1 cellular context compared by ENCODE assay signal in genomic region chr1:117339866-117340357, GRCh38.
TF ChIP-seq lines count a peak whose summit lies in the region.

No MANE protein-coding gene starts in this region.

TF ChIP-seq in K562, 482 proteins besides CTCF, POLR2A, EP300 and RAD21 (continued from another document and continues in another):
- TF ChIP-seq MNT (conservative IDR thresholded peaks at IDR 0.05) = peak; percentile 54 to 69
- no peak for TF ChIP-seq NCOR1 (IDR thresholded peaks at IDR 0.05)
- no peak for TF ChIP-seq C11orf30 (IDR thresholded peaks at IDR 0.05; ENCODE audit: low read depth)
- no peak for TF ChIP-seq ZNF778 (CRISPR knock-in tag; IDR thresholded peaks at IDR 0.05)
- no peak for TF ChIP-seq PML (IDR thresholded peaks at IDR 0.05; ENCODE audit: low read length)
- TF ChIP-seq ZNF79 (CRISPR knock-in tag; IDR thresholded peaks at IDR 0.05; ENCODE audit: low read depth) = peak; percentile 53; the same call in 1 of the 2 replicates
- no peak for TF ChIP-seq ATF6 (CRISPR knock-in tag; IDR thresholded peaks at IDR 0.05)
- TF ChIP-seq TBP (optimal IDR thresholded peaks at IDR 0.05; ENCODE audit: low read depth, low read length) = no peak
- no peak for TF ChIP-seq KDM4B (IDR thresholded peaks at IDR 0.05; ENCODE audit: borderline replicate concordance in 2 of 2, low read depth in 1 of 2)
- TF ChIP-seq NFIC (IDR thresholded peaks at IDR 0.05) = no peak; the same call in 1 of the 2 replicates
- TF ChIP-seq GATAD2A (IDR thresholded peaks at IDR 0.05) = no peak
- TF ChIP-seq SPI1 (IDR thresholded peaks at IDR 0.05; ENCODE audit: borderline replicate concordance, low read depth, low read length) = no peak
- 0 out of 2 replicates have a peak, but pooled peaks have one; percentile 59 for TF ChIP-seq ZNF57 (CRISPR knock-in tag; IDR thresholded peaks at IDR 0.05)
- TF ChIP-seq SMAD2 (IDR thresholded peaks at IDR 0.05; ENCODE audit: low read depth, low read length) = no peak
- TF ChIP-seq ZKSCAN3 (CRISPR knock-in tag; IDR thresholded peaks at IDR 0.05) = no peak
- TF ChIP-seq SIN3B (IDR thresholded peaks at IDR 0.05; ENCODE audit: low read depth) = no peak
- no peak for TF ChIP-seq SRSF3 (IDR thresholded peaks at IDR 0.05; ENCODE audit: insufficient read depth, low read length)
- no peak for TF ChIP-seq CGGBP1 (CRISPR knock-in tag; IDR thresholded peaks at IDR 0.05)
- peak; percentile 73 for TF ChIP-seq ATF3 (IDR thresholded peaks at IDR 0.05)
- TF ChIP-seq ATF3 (CRISPR knock-in tag; conservative IDR thresholded peaks at IDR 0.05) = no peak
- TF ChIP-seq MGA (IDR thresholded peaks at IDR 0.05) = peak; percentile 94
- TF ChIP-seq CBFA2T3 (IDR thresholded peaks at IDR 0.05) = peak; percentile 63
- TF ChIP-seq ZNF407 (IDR thresholded peaks at IDR 0.05; ENCODE audit: low read depth) = no peak
- peak; percentile 29; the same call in 1 of the 2 replicates for TF ChIP-seq ZBTB2 (IDR thresholded peaks at IDR 0.05)
- TF ChIP-seq NFYB (IDR thresholded peaks at IDR 0.05; ENCODE audit: extremely low read depth, insufficient read length) = no peak
- TF ChIP-seq CHD4 (IDR thresholded peaks at IDR 0.05; ENCODE audit: insufficient read depth, insufficient replicate concordance, low read depth, low read length, poor library complexity, severe bottlenecking) = no peak
- no peak for TF ChIP-seq POLR2B (IDR thresholded peaks at IDR 0.05; ENCODE audit: low read depth, partially characterized antibody)
- TF ChIP-seq HDAC6 (IDR thresholded peaks at IDR 0.05; ENCODE audit: low read depth, low read length) = no peak
